Comparison of ENCODE assay signal across 19 cellular contexts in genomic region chr7:148789228-148789627, GRCh38.
"Had no signal": no experiment of that assay in that cellular context is flagged by ENCODE, and none has a peak within 500 bp of the region (broad histone marks: within the 10 kb centered on the region; RNA-seq: fewer than 3 reads in every experiment).

No MANE protein-coding gene starts in this region.

- ATAC-seq: esophagus mucosa; heart right ventricle; sciatic nerve; stimulated activated memory B cell treated with anti-CD40 and anti-IgM and Interleukin-4, amounts not matched to agents 10 μg/mL and 1 μg/mL and 100 μg/mL, for 72 hours; stimulated activated naive CD8-positive, alpha-beta T cell treated with anti-CD3 and anti-CD28 coated beads, Interleukin-15, amount 100 ng/mL, for 72 hours had no signal

- H3K27ac ChIP-seq: heart right ventricle, neutrophil, spleen, thoracic aorta, transverse colon had no signal

- H3K27ac Mint-ChIP-seq: stimulated activated memory B cell treated with anti-CD40 and anti-IgM and Interleukin-4, amounts not matched to agents 10 μg/mL and 1 μg/mL and 100 μg/mL, for 72 hours had no signal

- H3K4me3 Mint-ChIP-seq: naive B cell; stimulated activated memory B cell treated with anti-CD40 and anti-IgM and Interleukin-4, amounts not matched to agents 10 μg/mL and 1 μg/mL and 100 μg/mL, for 72 hours; stimulated activated naive CD8-positive, alpha-beta T cell treated with anti-CD3 and anti-CD28 coated beads, Interleukin-15, amount 100 ng/mL, for 72 hours had no signal

- DNase-seq: cortex of kidney; dorsolateral prefrontal cortex; effector CD8-positive, alpha-beta T cell; heart right ventricle; hypothalamus; kidney glomerular epithelial cell; mesendoderm; naive B cell; spleen; stimulated activated CD4-positive, alpha-beta T cell treated with anti-CD3 and anti-CD28 coated beads, Interleukin-15, amount 100 ng/mL, for 24 hours; stimulated activated CD4-positive, alpha-beta T cell treated with anti-CD3 and anti-CD28 coated beads, Interleukin-1b, Interleukin-23, amount 100 ng/mL, for 48 hours; stimulated activated CD4-positive, alpha-beta T cell treated with anti-CD3 and anti-CD28 coated beads, Interleukin-4, amount 100 ng/mL, for 24 hours; stimulated activated naive CD8-positive, alpha-beta T cell treated with anti-CD3 and anti-CD28 coated beads, Interleukin-15, amount 100 ng/mL, for 72 hours; transverse colon had no signal

- H3K9me3 Mint-ChIP-seq: naive B cell; stimulated activated memory B cell treated with anti-CD40 and anti-IgM and Interleukin-4, amounts not matched to agents 10 μg/mL and 1 μg/mL and 100 μg/mL, for 72 hours; stimulated activated naive CD8-positive, alpha-beta T cell treated with anti-CD3 and anti-CD28 coated beads, Interleukin-15, amount 100 ng/mL, for 72 hours had no signal

- H3K27me3 Mint-ChIP-seq: naive B cell; stimulated activated memory B cell treated with anti-CD40 and anti-IgM and Interleukin-4, amounts not matched to agents 10 μg/mL and 1 μg/mL and 100 μg/mL, for 72 hours; stimulated activated naive CD8-positive, alpha-beta T cell treated with anti-CD3 and anti-CD28 coated beads, Interleukin-15, amount 100 ng/mL, for 72 hours had no signal

- H3K4me1 Mint-ChIP-seq: naive B cell; stimulated activated memory B cell treated with anti-CD40 and anti-IgM and Interleukin-4, amounts not matched to agents 10 μg/mL and 1 μg/mL and 100 μg/mL, for 72 hours had no signal
